19 cellular contexts compared by ENCODE assay signal in genomic region chr18:73824684-73825083, GRCh38.
"Had no signal": no experiment of that assay in that cellular context is flagged by ENCODE, and none has a peak within 500 bp of the region (broad histone marks: within the 10 kb centered on the region; RNA-seq: fewer than 3 reads in every experiment).

No MANE protein-coding gene starts in this region.

- DNase-seq: activated CD4-positive, alpha-beta T cell treated with anti-CD3 and anti-CD28 coated beads for 48 hours; activated CD8-positive, alpha-beta memory T cell treated with anti-CD3 and anti-CD28 coated beads, Interleukin-2, amount 50 U/mL, for 48 hours; activated CD8-positive, alpha-beta T cell treated with anti-CD3 and anti-CD28 coated beads, Interleukin-2, amount 10 ng/mL, durations not matched to agents 7 days and 5 days; activated naive CD4-positive, alpha-beta T cell treated with Interleukin-2 at 50 U/mL for 16 hours; cerebellar nuclear complex; dorsolateral prefrontal cortex; gastrocnemius medialis; left lung; natural killer cell; right cardiac atrium; spleen; stimulated activated CD4-positive, alpha-beta T cell treated with anti-CD3 and anti-CD28 coated beads, Interleukin-2, amount 100 ng/mL, for 24 hours; stimulated activated naive CD4-positive, alpha-beta T cell; substantia nigra; T-helper 1 cell; transverse colon had no signal

- H3K27ac Mint-ChIP-seq: activated CD8-positive, alpha-beta T cell treated with anti-CD3 and anti-CD28 coated beads, Interleukin-2, amount 10 ng/mL, durations not matched to agents 7 days and 5 days; brain; memory B cell; natural killer cell had no signal

- H3K27me3 ChIP-seq: dorsolateral prefrontal cortex, gastrocnemius medialis, left lung, spleen, transverse colon had no signal

- ATAC-seq: activated CD8-positive, alpha-beta T cell treated with anti-CD3 and anti-CD28 coated beads, Interleukin-2, amount 10 ng/mL, durations not matched to agents 7 days and 5 days; gastrocnemius medialis; left lung; natural killer cell; right cardiac atrium had no signal

- FAIRE-seq: keratinocyte had no signal

- H3K4me1 Mint-ChIP-seq: brain, natural killer cell had no signal

- H3K36me3 ChIP-seq: gastrocnemius medialis, left lung, spleen, transverse colon had no signal

- H3K9me3 ChIP-seq: gastrocnemius medialis, left lung, spleen, transverse colon had no signal

- H3K4me3 ChIP-seq: dorsolateral prefrontal cortex, gastrocnemius medialis, left lung, spleen, transverse colon had no signal

- H3K4me3 Mint-ChIP-seq: activated CD8-positive, alpha-beta T cell treated with anti-CD3 and anti-CD28 coated beads, Interleukin-2, amount 10 ng/mL, durations not matched to agents 7 days and 5 days; brain; memory B cell; natural killer cell had no signal

- H3K27me3 Mint-ChIP-seq: memory B cell had no signal

- H3K36me3 Mint-ChIP-seq: brain, memory B cell, natural killer cell had no signal

- H3K27ac ChIP-seq: dorsolateral prefrontal cortex, gastrocnemius medialis, left lung, spleen, transverse colon had no signal

- H3K4me1 ChIP-seq: gastrocnemius medialis, left lung, spleen, transverse colon had no signal
